Comparison of ENCODE assay signal across 8 cellular contexts in the genomic region with DNA sequence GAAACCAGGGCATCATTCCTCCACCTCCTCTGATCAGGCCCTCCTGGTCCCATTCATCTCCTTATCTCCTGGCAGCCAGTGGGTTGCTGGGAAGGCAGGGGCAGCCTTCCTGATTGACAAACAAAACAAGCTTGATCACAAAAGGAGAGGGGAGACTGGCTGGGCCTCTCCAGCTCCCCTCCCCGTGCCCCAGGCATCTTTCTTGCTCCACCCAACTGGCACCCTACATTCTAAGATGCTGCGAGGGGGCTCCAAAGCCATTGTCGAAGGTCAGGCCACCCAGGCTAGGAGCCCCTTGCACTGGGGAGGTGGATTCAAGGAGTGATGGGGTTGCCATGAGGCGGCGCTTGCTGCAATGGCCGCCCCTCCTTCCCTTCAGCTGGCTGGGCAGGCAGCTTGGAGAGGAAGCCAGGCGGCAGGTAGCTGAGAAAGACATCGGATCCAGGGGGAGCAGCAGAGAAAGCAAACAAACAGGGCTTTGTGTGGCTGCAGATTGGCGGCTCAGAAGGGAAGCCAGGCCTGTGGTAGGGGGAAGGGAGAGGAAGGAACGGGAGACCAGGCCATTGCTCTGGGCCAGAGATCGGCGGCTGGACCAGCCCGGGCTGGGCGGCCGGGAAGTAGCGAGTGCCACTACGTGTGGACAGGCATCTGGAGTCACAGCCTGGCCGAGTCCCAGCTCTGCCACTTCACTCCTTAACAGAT. TPM values are rescaled to one million over a fixed set of nuclear protein-coding genes. Genes with fewer than 3 reads are reported as not detected.
DNase-seq lines count a peak whose midpoint lies in the region; ATAC-seq and TF ChIP-seq lines count a peak whose summit lies in the region.

No MANE protein-coding gene starts in this region.

- peak overlapping the region; percentile 81 to 88 (median 84) for H3K9ac ChIP-seq in subcutaneous abdominal adipose tissue (ENCODE audit: low read length in 5 of 5)

- H3K36me3 ChIP-seq in body of pancreas (replicated peaks in 1 of 2; ENCODE audit: insufficient read depth in 1 of 2, low read depth in 2 of 2) (no peaks in the 10 kb centered on the region), subcutaneous abdominal adipose tissue (ENCODE audit: control insufficient read depth in 5 of 5, insufficient read depth in 5 of 5, low read length in 5 of 5) (no peaks in the 10 kb centered on the region)

- H3K27ac ChIP-seq in body of pancreas (peak overlapping the region; percentile 86 to 97 (median 97)), subcutaneous abdominal adipose tissue (ENCODE audit: low read depth, low read length) (peak overlapping the region; percentile 97)

- H3K9me3 ChIP-seq in body of pancreas (no peaks in the 10 kb centered on the region), subcutaneous abdominal adipose tissue (ENCODE audit: control insufficient read depth in 5 of 5, low read length in 5 of 5) (no peaks in the 10 kb centered on the region)

- peak in 1 of 3 donors; percentile 12 for TF ChIP-seq POLR2A in body of pancreas (IDR thresholded peaks at IDR 0.05)

- intact Hi-C loops in body of pancreas (cut with DNase I), result no loop called here

- no peaks in the 10 kb centered on the region for H3K27me3 ChIP-seq in body of pancreas
- no peaks in the 10 kb centered on the region for H3K27me3 ChIP-seq in subcutaneous abdominal adipose tissue (ENCODE audit: control insufficient read depth in 5 of 5, insufficient read depth in 4 of 5, low read length in 5 of 5)

- no peaks in the 10 kb centered on the region for H3K36me3 Mint-ChIP-seq in activated T-cell treated with anti-CD3 and anti-CD28 coated beads, Interleukin-2, amount 50 U/mL, for 4 hours (ENCODE audit: insufficient read depth)

- TF ChIP-seq CTCF in body of pancreas (IDR thresholded peaks at IDR 0.05), result no peak

- H3K4me1 ChIP-seq in body of pancreas (peaks cover 82% of the 10 kb centered on the region), subcutaneous abdominal adipose tissue (ENCODE audit: control insufficient read depth in 5 of 5, insufficient read depth in 5 of 5, low read length in 5 of 5) (peaks cover 7 to 69% (median 60%) of the 10 kb centered on the region in 5 donors)

- DNase-seq in activated T-cell treated with anti-CD3 and anti-CD28 coated beads, Interleukin-2, amount 50 U/mL, for 4 hours, result no peak
- DNase-seq in activated T-cell treated with anti-CD3 and anti-CD28 coated beads for 4 hours, result no peak
- DNase-seq in NCI-H524 treated with DMSO at 0.1 percent for 48 hours (lab: John Stamatoyannopoulos, UW), result peak; percentile 30
- DNase-seq in body of pancreas, result peak; percentile 71 to 88 (median 86)
- peak; percentile 93 for DNase-seq in left kidney (ENCODE audit: low read depth, low spot score)
- no peak for DNase-seq in stimulated activated CD4-positive, alpha-beta T cell treated with anti-CD3 and anti-CD28 coated beads, Interleukin-4, amount 100 ng/mL, for 4 hours

- no peak for ATAC-seq in activated T-cell treated with anti-CD3 and anti-CD28 coated beads, Interleukin-2, amount 50 U/mL, for 4 hours
- ATAC-seq in body of pancreas, result peak; percentile 54
- ATAC-seq in GM19324 (IDR thresholded peaks at IDR 0.05; ENCODE audit: low FRiP score, unreplicated experiment), result no peak

- H3K4me3 ChIP-seq in body of pancreas (no peak overlapping the region), subcutaneous abdominal adipose tissue (ENCODE audit: low read depth in 1 of 5, low read length in 5 of 5) (peak overlapping the region in 3 of 5 donors; percentile 27 to 68 (median 60))

- H3K9me3 Mint-ChIP-seq in activated T-cell treated with anti-CD3 and anti-CD28 coated beads, Interleukin-2, amount 50 U/mL, for 4 hours, result no peaks in the 10 kb centered on the region

- peaks cover 62% of the 10 kb centered on the region for H3K4me1 Mint-ChIP-seq in activated T-cell treated with anti-CD3 and anti-CD28 coated beads, Interleukin-2, amount 50 U/mL, for 4 hours (ENCODE audit: low read depth)

- H3K4me3 Mint-ChIP-seq in activated T-cell treated with anti-CD3 and anti-CD28 coated beads, Interleukin-2, amount 50 U/mL, for 4 hours, result peak overlapping the region; percentile 74

- WGBS in body of pancreas, 2 donors, result 8 to 22% methylated on average over 8 to 18 of the region's 18 CpGs

- H3K27me3 Mint-ChIP-seq in activated T-cell treated with anti-CD3 and anti-CD28 coated beads, Interleukin-2, amount 50 U/mL, for 4 hours (ENCODE audit: low read depth), result no peaks in the 10 kb centered on the region

RNA-seq across cellular contexts. Expression of a gene that starts 12.1 kb away (rescaled TPM):
- 10 to 100 TPM; 19.9 to 22.4 (median 20.1) TPM for total RNA-seq in activated T-cell treated with anti-CD3 and anti-CD28 coated beads, Interleukin-2, amount 50 U/mL, for 4 hours
- 10 to 100 TPM; 16.3 to 41.5 TPM for total RNA-seq in body of pancreas

Comparison
In these comparisons a context has a peak if more than half of its experiments do, and no peak if none do; other contexts are left out.
1. DNase-seq: peak in NCI-H524 treated with DMSO at 0.1 percent for 48 hours (single experiment), body of pancreas (4 of 4) and left kidney (single experiment); none in activated T-cell treated with anti-CD3 and anti-CD28 coated beads, Interleukin-2, amount 50 U/mL, for 4 hours (single experiment), activated T-cell treated with anti-CD3 and anti-CD28 coated beads for 4 hours (single experiment) and stimulated activated CD4-positive, alpha-beta T cell treated with anti-CD3 and anti-CD28 coated beads, Interleukin-4, amount 100 ng/mL, for 4 hours (0 of 2).
2. H3K4me3 ChIP-seq: peak in subcutaneous abdominal adipose tissue (3 of 5); none in body of pancreas (0 of 2).